Comparison of ENCODE assay signal across 17 cellular contexts in the genomic region with DNA sequence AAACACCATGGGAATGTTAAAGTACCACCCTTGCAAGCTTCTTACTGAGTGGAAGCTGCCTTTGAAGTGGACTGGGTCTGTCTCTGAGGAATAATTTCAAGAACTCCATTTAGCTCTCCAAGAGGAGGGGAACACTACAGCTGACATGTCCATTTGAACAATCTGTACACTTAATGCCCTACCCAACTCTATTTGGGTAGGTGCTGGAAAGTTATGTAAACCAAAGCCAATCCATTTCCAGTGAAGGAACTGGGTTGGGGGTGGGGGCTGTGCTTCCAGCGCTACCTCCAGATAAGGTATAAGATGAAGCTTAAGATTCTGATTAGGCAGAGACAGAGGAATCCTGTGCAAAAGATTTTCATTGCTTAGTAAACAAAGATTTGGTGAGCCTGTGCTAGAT.
DNase-seq lines count a peak whose midpoint lies in the region; ATAC-seq and TF ChIP-seq lines count a peak whose summit lies in the region.
"Had no signal": no experiment of that assay in that cellular context is flagged by ENCODE, and none has a peak within 500 bp of the region (broad histone marks: within the 10 kb centered on the region; RNA-seq: fewer than 3 reads in every experiment).

No MANE protein-coding gene starts in this region.

- H3K4me3 Mint-ChIP-seq in osteocyte (ENCODE audit: unreplicated experiment) = peak overlapping the region; percentile 79
- no peak overlapping the region for H3K4me3 Mint-ChIP-seq in activated T-cell treated with anti-CD3 and anti-CD28 coated beads, Interleukin-2, amount 50 U/mL, for 4 hours
- H3K4me3 Mint-ChIP-seq in activated CD4-positive, alpha-beta T cell treated with anti-CD3 and anti-CD28 coated beads, Interleukin-2, amount 10 ng/mL, durations not matched to agents 24 days and 14 days = no peak overlapping the region
- H3K4me3 Mint-ChIP-seq: natural killer cell treated with Interleukin-12 subunit alpha and Interleukin-12 subunit beta and Interleukin-15 and Interleukin-18, amount 100 ng/mL, for 72 hours had no signal

- H3K27me3 ChIP-seq in esophagus (ENCODE audit: control insufficient read depth in 1 of 2, insufficient read depth in 2 of 2, low read length in 2 of 2) (no peaks in the 10 kb centered on the region), thyroid gland (no peaks in the 10 kb centered on the region), BE2C (no peaks in the 10 kb centered on the region)

- H3K9me3 ChIP-seq in esophagus (ENCODE audit: control insufficient read depth in 2 of 2, insufficient read depth in 1 of 2, low read depth in 1 of 2, low read length in 1 of 2) (no peaks in the 10 kb centered on the region), thyroid gland (no peaks in the 10 kb centered on the region), BE2C (no peaks in the 10 kb centered on the region)
- H3K9me3 ChIP-seq: SK-N-SH had no signal

- TF ChIP-seq CTCF in osteocyte (IDR thresholded peaks at IDR 0.05) (no peak), thyroid gland (IDR thresholded peaks at IDR 0.05) (no peak), BE2C (IDR thresholded peaks at IDR 0.05; ENCODE audit: low read depth, low read length) (no peak)

- peak overlapping the region; percentile 97 for H3K27ac Mint-ChIP-seq in osteocyte (ENCODE audit: unreplicated experiment)
- no peak overlapping the region for H3K27ac Mint-ChIP-seq in activated CD4-positive, alpha-beta T cell treated with anti-CD3 and anti-CD28 coated beads, Interleukin-2, amount 10 ng/mL, durations not matched to agents 24 days and 14 days
- H3K27ac Mint-ChIP-seq: natural killer cell treated with Interleukin-12 subunit alpha and Interleukin-12 subunit beta and Interleukin-15 and Interleukin-18, amount 100 ng/mL, for 72 hours had no signal

- H3K27ac ChIP-seq in angular gyrus (ENCODE audit: low read depth, low read length) (peak overlapping the region; percentile 47), esophagus (ENCODE audit: low read depth in 2 of 2, low read length in 1 of 2) (peak overlapping the region; percentile 29 to 62), thyroid gland (peak overlapping the region; percentile 82 to 96 (median 93))

- ATAC-seq in activated T-cell treated with anti-CD3 and anti-CD28 coated beads, Interleukin-2, amount 50 U/mL, for 4 hours = no peak
- ATAC-seq: natural killer cell treated with Interleukin-12 subunit alpha and Interleukin-12 subunit beta and Interleukin-15 and Interleukin-18, amount 100 ng/mL, for 72 hours had no signal

- H3K27me3 Mint-ChIP-seq in osteocyte (ENCODE audit: unreplicated experiment) = no peaks in the 10 kb centered on the region
- no peaks in the 10 kb centered on the region for H3K27me3 Mint-ChIP-seq in activated T-cell treated with anti-CD3 and anti-CD28 coated beads, Interleukin-2, amount 50 U/mL, for 4 hours (ENCODE audit: low read depth)
- no peaks in the 10 kb centered on the region for H3K27me3 Mint-ChIP-seq in activated CD4-positive, alpha-beta T cell treated with anti-CD3 and anti-CD28 coated beads, Interleukin-2, amount 10 ng/mL, durations not matched to agents 24 days and 14 days
- H3K27me3 Mint-ChIP-seq: natural killer cell treated with Interleukin-12 subunit alpha and Interleukin-12 subunit beta and Interleukin-15 and Interleukin-18, amount 100 ng/mL, for 72 hours had no signal

- 81 to 82% methylated on average over 1 of the region's 1 CpG for WGBS in esophagus, 2 donors
- 83 to 100% methylated on average over 1 of the region's 1 CpG for WGBS in thyroid gland, 2 donors

- H3K36me3 Mint-ChIP-seq in osteocyte (ENCODE audit: unreplicated experiment) = peaks cover 7% of the 10 kb centered on the region
- peaks cover 23% of the 10 kb centered on the region for H3K36me3 Mint-ChIP-seq in activated T-cell treated with anti-CD3 and anti-CD28 coated beads, Interleukin-2, amount 50 U/mL, for 4 hours (ENCODE audit: insufficient read depth)
- H3K36me3 Mint-ChIP-seq in activated CD4-positive, alpha-beta T cell treated with anti-CD3 and anti-CD28 coated beads, Interleukin-2, amount 10 ng/mL, durations not matched to agents 24 days and 14 days (ENCODE audit: low read depth) = peaks cover 6% of the 10 kb centered on the region
- H3K36me3 Mint-ChIP-seq: natural killer cell treated with Interleukin-12 subunit alpha and Interleukin-12 subunit beta and Interleukin-15 and Interleukin-18, amount 100 ng/mL, for 72 hours had no signal

- no peaks in the 10 kb centered on the region for H3K9me3 Mint-ChIP-seq in osteocyte (ENCODE audit: unreplicated experiment)
- no peaks in the 10 kb centered on the region for H3K9me3 Mint-ChIP-seq in activated T-cell treated with anti-CD3 and anti-CD28 coated beads, Interleukin-2, amount 50 U/mL, for 4 hours
- H3K9me3 Mint-ChIP-seq in activated CD4-positive, alpha-beta T cell treated with anti-CD3 and anti-CD28 coated beads, Interleukin-2, amount 10 ng/mL, durations not matched to agents 24 days and 14 days = no peaks in the 10 kb centered on the region
- H3K9me3 Mint-ChIP-seq: natural killer cell treated with Interleukin-12 subunit alpha and Interleukin-12 subunit beta and Interleukin-15 and Interleukin-18, amount 100 ng/mL, for 72 hours had no signal

- H3K36me3 ChIP-seq in esophagus (ENCODE audit: control insufficient read depth in 2 of 2, insufficient read depth in 2 of 2, low read length in 1 of 2) = peaks cover 0 to 8% of the 10 kb centered on the region in 2 donors
- no peaks in the 10 kb centered on the region for H3K36me3 ChIP-seq in thyroid gland
- H3K36me3 ChIP-seq in BE2C = no peaks in the 10 kb centered on the region

- peak overlapping the region in 1 of 2 donors; percentile 25 for H3K4me3 ChIP-seq in esophagus (ENCODE audit: low read depth in 1 of 2, low read length in 2 of 2)
- H3K4me3 ChIP-seq in thyroid gland (replicated peaks in 1 of 3) = no peak overlapping the region
- no peak overlapping the region for H3K4me3 ChIP-seq in BE2C (ENCODE audit: low read depth, low read length)

- intact Hi-C loops in thyroid gland (cut with DNase I) = no loop called here
- intact Hi-C loops in activated CD4-positive, alpha-beta T cell treated with anti-CD3 and anti-CD28 coated beads, Interleukin-2, amount 10 ng/mL, durations not matched to agents 24 days and 14 days (cut with micrococcal nuclease) = no loop called here

- peaks cover 0 to 1% of the 10 kb centered on the region in 2 donors for H3K4me1 ChIP-seq in esophagus (ENCODE audit: control insufficient read depth in 2 of 2, insufficient read depth in 2 of 2, low read length in 1 of 2)
- H3K4me1 ChIP-seq in thyroid gland = peaks cover 93 to 99% of the 10 kb centered on the region in 2 donors
- peaks cover 2% of the 10 kb centered on the region for H3K4me1 ChIP-seq in BE2C

- TF ChIP-seq POLR2A in thyroid gland (IDR thresholded peaks at IDR 0.05) = peak in 1 of 2 donors; percentile 21

- peaks cover 58% of the 10 kb centered on the region for H3K4me1 Mint-ChIP-seq in osteocyte (ENCODE audit: unreplicated experiment)
- no peaks in the 10 kb centered on the region for H3K4me1 Mint-ChIP-seq in activated T-cell treated with anti-CD3 and anti-CD28 coated beads, Interleukin-2, amount 50 U/mL, for 4 hours (ENCODE audit: low read depth)
- H3K4me1 Mint-ChIP-seq in activated CD4-positive, alpha-beta T cell treated with anti-CD3 and anti-CD28 coated beads, Interleukin-2, amount 10 ng/mL, durations not matched to agents 24 days and 14 days = peaks cover 4% of the 10 kb centered on the region

- DNase-seq in osteocyte (ENCODE audit: extremely low spot score, unreplicated experiment) (no peak), thyroid gland (no peak), BE2C (no peak)
- DNase-seq in activated T-cell treated with anti-CD3 and anti-CD28 coated beads, Interleukin-2, amount 50 U/mL, for 4 hours = no peak
- no peak for DNase-seq in activated CD4-positive, alpha-beta T cell treated with anti-CD3 and anti-CD28 coated beads, Interleukin-2, amount 10 ng/mL, durations not matched to agents 24 days and 14 days
- DNase-seq: activated CD4-positive, alpha-beta T cell treated with anti-CD3 and anti-CD28 coated beads, Interleukin-2, amount 50 U/mL, for 48 hours; GDM1; H7; hippocampal formation; NCI-H187 treated with DMSO at 0.1 percent for 48 hours; NCI-H510A treated with DMSO at 0.1 percent for 48 hours; SK-N-SH; stimulated activated CD4-positive, alpha-beta T cell treated with anti-CD3 and anti-CD28 coated beads, Interleukin-2, amount 100 ng/mL, for 48 hours; stimulated activated CD8-positive, alpha-beta memory T cell treated with anti-CD3 and anti-CD28 coated beads, Interleukin-4, amount 100 ng/mL, for 48 hours had no signal
